ENCODE assay signal across 18 cellular contexts in the genomic region with DNA sequence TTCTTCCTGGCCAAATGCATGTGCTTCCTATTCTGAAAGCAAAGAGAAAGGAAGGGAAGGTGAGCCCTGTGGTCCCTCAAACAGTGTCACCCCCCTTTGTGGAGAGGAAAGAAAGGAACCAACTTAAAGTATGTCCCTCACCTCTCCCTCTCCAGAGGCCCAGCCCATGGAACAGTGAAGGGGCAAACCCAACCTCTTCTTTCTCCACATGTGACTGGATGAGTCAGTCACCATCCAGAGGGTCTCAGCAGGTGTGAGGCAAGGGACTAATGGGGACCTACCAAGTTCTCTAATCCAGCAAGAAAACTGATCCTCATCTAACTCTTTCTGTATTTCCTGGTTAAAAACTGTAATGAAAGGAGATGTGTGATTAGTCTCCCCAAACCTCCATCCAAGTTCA.
DNase-seq lines count a peak whose midpoint lies in the region; ATAC-seq and TF ChIP-seq lines count a peak whose summit lies in the region.
"Had no signal": no experiment of that assay in that cellular context is flagged by ENCODE, and none has a peak within 500 bp of the region (broad histone marks: within the 10 kb centered on the region; RNA-seq: fewer than 3 reads in every experiment).

No MANE protein-coding gene starts in this region.

- H3K4me3 ChIP-seq in left ventricle myocardium inferior = no peak overlapping the region
- H3K4me3 ChIP-seq in gastroesophageal sphincter = no peak overlapping the region
- H3K4me3 ChIP-seq in psoas muscle = no peak overlapping the region
- H3K4me3 ChIP-seq in smooth muscle cell = no peak overlapping the region

- no peak overlapping the region for H3K27ac Mint-ChIP-seq in T-helper 17 cell
- H3K27ac Mint-ChIP-seq in stimulated activated effector memory CD8-positive, alpha-beta T cell treated with anti-CD3 and anti-CD28 coated beads, Interleukin-12 subunit alpha, Interleukin-12 subunit beta, amount 100 ng/mL, for 72 hours = no peak overlapping the region
- H3K27ac Mint-ChIP-seq: IgD-negative memory B cell had no signal

- no peak overlapping the region for H2AFZ ChIP-seq in smooth muscle cell (ENCODE audit: low read depth)

- no peak for TF ChIP-seq POLR2A in gastroesophageal sphincter (IDR thresholded peaks at IDR 0.05)

- DNase-seq in left ventricle myocardium inferior (no peak), left ventricle myocardium superior (no peak), psoas muscle (no peak), smooth muscle cell (lab: John Stamatoyannopoulos, UW; ENCODE audit: unreplicated experiment) (no peak), T-helper 17 cell (no peak)
- no peak for DNase-seq in stimulated activated effector memory CD8-positive, alpha-beta T cell treated with anti-CD3 and anti-CD28 coated beads, Interleukin-12 subunit alpha, Interleukin-12 subunit beta, amount 100 ng/mL, for 72 hours (ENCODE audit: low spot score in 2 of 2)
- DNase-seq: DMS53, GDM1, MV-4-11, NCI-H1105 treated with DMSO at 0.1 percent for 48 hours, NCI-H2029 treated with DMSO at 0.1 percent for 48 hours, NCI-H2171, NCI-H345 had no signal

- no peak overlapping the region for H3K4me2 ChIP-seq in smooth muscle cell

- TF ChIP-seq EP300 in gastroesophageal sphincter (IDR thresholded peaks at IDR 0.05) = no peak

- peaks cover 4% of the 10 kb centered on the region for H3K4me1 Mint-ChIP-seq in T-helper 17 cell
- no peaks in the 10 kb centered on the region for H3K4me1 Mint-ChIP-seq in stimulated activated effector memory CD8-positive, alpha-beta T cell treated with anti-CD3 and anti-CD28 coated beads, Interleukin-12 subunit alpha, Interleukin-12 subunit beta, amount 100 ng/mL, for 72 hours
- H3K4me1 Mint-ChIP-seq: IgD-negative memory B cell had no signal

- no peak overlapping the region for H3K9ac ChIP-seq in smooth muscle cell (ENCODE audit: low read depth)

- no peaks in the 10 kb centered on the region for H3K36me3 Mint-ChIP-seq in T-helper 17 cell (ENCODE audit: low read depth)
- no peaks in the 10 kb centered on the region for H3K36me3 Mint-ChIP-seq in stimulated activated effector memory CD8-positive, alpha-beta T cell treated with anti-CD3 and anti-CD28 coated beads, Interleukin-12 subunit alpha, Interleukin-12 subunit beta, amount 100 ng/mL, for 72 hours
- H3K36me3 Mint-ChIP-seq: CD14-positive monocyte, IgD-negative memory B cell had no signal

- no peaks in the 10 kb centered on the region for H3K9me3 Mint-ChIP-seq in stimulated activated effector memory CD8-positive, alpha-beta T cell treated with anti-CD3 and anti-CD28 coated beads, Interleukin-12 subunit alpha, Interleukin-12 subunit beta, amount 100 ng/mL, for 72 hours
- H3K9me3 Mint-ChIP-seq: IgD-negative memory B cell had no signal

- no peaks in the 10 kb centered on the region for H3K27me3 ChIP-seq in left ventricle myocardium inferior (ENCODE audit: low read depth)
- no peaks in the 10 kb centered on the region for H3K27me3 ChIP-seq in gastroesophageal sphincter
- no peaks in the 10 kb centered on the region for H3K27me3 ChIP-seq in psoas muscle (ENCODE audit: insufficient read depth in 3 of 3, low read length in 2 of 3)
- H3K27me3 ChIP-seq in smooth muscle cell (ENCODE audit: low read depth) = no peaks in the 10 kb centered on the region

- no peaks in the 10 kb centered on the region for H3F3A ChIP-seq in smooth muscle cell (ENCODE audit: low read depth)

- no peaks in the 10 kb centered on the region for H3K36me3 ChIP-seq in left ventricle myocardium inferior
- no peaks in the 10 kb centered on the region for H3K36me3 ChIP-seq in gastroesophageal sphincter
- peaks cover 0 to 18% of the 10 kb centered on the region in 2 donors for H3K36me3 ChIP-seq in psoas muscle (ENCODE audit: insufficient read depth in 1 of 2, low read depth in 1 of 2)
- no peaks in the 10 kb centered on the region for H3K36me3 ChIP-seq in smooth muscle cell (ENCODE audit: low read depth)

- H4K20me1 ChIP-seq in smooth muscle cell (ENCODE audit: low read depth) = no peaks in the 10 kb centered on the region

- H3K9me3 ChIP-seq in left ventricle myocardium inferior (replicated peaks) (no peaks in the 10 kb centered on the region), gastroesophageal sphincter (no peaks in the 10 kb centered on the region), psoas muscle (no peaks in the 10 kb centered on the region), smooth muscle cell (replicated peaks; ENCODE audit: low read depth) (no peaks in the 10 kb centered on the region), T-helper 17 cell (ENCODE audit: control insufficient read depth, low read length, poor library complexity, severe bottlenecking) (no peaks in the 10 kb centered on the region)

- H3K27me3 Mint-ChIP-seq in T-helper 17 cell = peaks cover 28% of the 10 kb centered on the region
- H3K27me3 Mint-ChIP-seq: IgD-negative memory B cell had no signal

- H3K4me1 ChIP-seq in left ventricle myocardium inferior (peaks cover 52% of the 10 kb centered on the region), gastroesophageal sphincter (peaks cover 9 to 80% (median 18%) of the 10 kb centered on the region in 3 donors), psoas muscle (no peaks in the 10 kb centered on the region), smooth muscle cell (ENCODE audit: low read depth) (peaks cover 9% of the 10 kb centered on the region)

- no peaks in the 10 kb centered on the region for H3K79me2 ChIP-seq in smooth muscle cell (ENCODE audit: low read depth)

- intact Hi-C loops in left ventricle myocardium inferior (cut with micrococcal nuclease) = no loop called here
- intact Hi-C loops in left ventricle myocardium superior (cut with micrococcal nuclease) = no loop called here
- intact Hi-C loops in psoas muscle (cut with DNase I) = no loop called here

- TF ChIP-seq CTCF in left ventricle myocardium inferior (IDR thresholded peaks at IDR 0.05; ENCODE audit: borderline replicate concordance) (no peak), gastroesophageal sphincter (IDR thresholded peaks at IDR 0.05) (no peak), psoas muscle (IDR thresholded peaks at IDR 0.05) (no peak), smooth muscle cell (IDR thresholded peaks at IDR 0.05; ENCODE audit: borderline replicate concordance, insufficient read depth, poor library complexity, severe bottlenecking) (no peak)

- ATAC-seq in left ventricle myocardium superior (no peak), gastroesophageal sphincter (no peak), psoas muscle (no peak), T-helper 17 cell (no peak)
- ATAC-seq in stimulated activated effector memory CD8-positive, alpha-beta T cell treated with anti-CD3 and anti-CD28 coated beads, Interleukin-12 subunit alpha, Interleukin-12 subunit beta, amount 100 ng/mL, for 72 hours = no peak
- ATAC-seq: HCT116, Panc1 had no signal

- H3K27ac ChIP-seq in left ventricle myocardium inferior (replicated peaks) (peak overlapping the region; percentile 33), gastroesophageal sphincter (peak overlapping the region; percentile 5 to 89 (median 85)), psoas muscle (peak overlapping the region; percentile 17), smooth muscle cell (ENCODE audit: low read depth) (no peak overlapping the region)

- no peak overlapping the region for H3K4me3 Mint-ChIP-seq in T-helper 17 cell
- H3K4me3 Mint-ChIP-seq in stimulated activated effector memory CD8-positive, alpha-beta T cell treated with anti-CD3 and anti-CD28 coated beads, Interleukin-12 subunit alpha, Interleukin-12 subunit beta, amount 100 ng/mL, for 72 hours = no peak overlapping the region
- H3K4me3 Mint-ChIP-seq: CD14-positive monocyte, IgD-negative memory B cell had no signal
